In the genomic region with DNA sequence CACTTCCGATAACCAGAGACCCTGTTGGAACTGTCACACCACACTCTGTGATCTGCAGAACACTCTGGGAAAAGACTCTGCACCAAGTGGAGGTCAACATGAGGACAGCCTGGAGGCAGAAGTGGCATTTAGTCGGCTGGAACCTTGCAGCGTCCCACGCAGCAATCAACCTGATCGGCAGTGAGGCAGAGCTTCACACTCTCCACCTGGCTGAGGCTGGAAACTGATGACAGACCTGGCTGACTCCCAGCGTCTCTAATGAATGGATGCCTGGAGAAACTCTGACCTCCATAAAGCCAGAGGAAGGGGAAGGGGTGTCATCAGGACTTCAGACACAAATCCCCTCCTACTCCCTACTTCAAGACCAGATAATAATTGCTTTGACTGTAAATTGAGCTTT, we compare ENCODE assay signal across 24 cellular contexts. TPM values are rescaled to one million over a fixed set of nuclear protein-coding genes. Genes with fewer than 3 reads are reported as not detected.
"Had no signal": no experiment of that assay in that cellular context is flagged by ENCODE, and none has a peak within 500 bp of the region (broad histone marks: within the 10 kb centered on the region; RNA-seq: fewer than 3 reads in every experiment).

No MANE protein-coding gene starts in this region.

- DNase-seq: effector CD8-positive, alpha-beta T cell; endodermal cell; foreskin fibroblast; gastrocnemius medialis; naive B cell; sigmoid colon; stimulated activated CD4-positive, alpha-beta T cell treated with anti-CD3 and anti-CD28 coated beads, Interleukin-2, amount 100 ng/mL, for 24 hours; stimulated activated CD4-positive, alpha-beta T cell treated with anti-CD3 and anti-CD28 coated beads, Interleukin-4, amount 100 ng/mL, for 24 hours; stimulated activated naive CD4-positive, alpha-beta T cell treated with Interleukin-2 at 50 U/mL for 16 hours; stomach; thyroid gland had no signal

- H3K27me3 ChIP-seq: dorsolateral prefrontal cortex, gastrocnemius medialis, right atrium auricular region, sigmoid colon, stomach, thyroid gland had no signal

- H3K4me3 Mint-ChIP-seq: endodermal cell; memory B cell; naive B cell; stimulated activated effector memory CD8-positive, alpha-beta T cell treated with anti-CD3 and anti-CD28 coated beads, Interleukin-12 subunit alpha, Interleukin-12 subunit beta, amount 100 ng/mL, for 72 hours; type B pancreatic cell had no signal

- H3K9me3 ChIP-seq: gastrocnemius medialis, prostate gland, right atrium auricular region, sigmoid colon, stomach, thyroid gland had no signal

- H3K4me3 ChIP-seq: dorsolateral prefrontal cortex, gastrocnemius medialis, lung, prostate gland, right atrium auricular region, sigmoid colon, stomach, thyroid gland had no signal

- H3K27me3 Mint-ChIP-seq: memory B cell, naive B cell, type B pancreatic cell had no signal

- H3K4me1 Mint-ChIP-seq: memory B cell; naive B cell; stimulated activated effector memory CD8-positive, alpha-beta T cell treated with anti-CD3 and anti-CD28 coated beads, Interleukin-12 subunit alpha, Interleukin-12 subunit beta, amount 100 ng/mL, for 72 hours had no signal

- H3K9me3 Mint-ChIP-seq: endodermal cell; memory B cell; naive B cell; stimulated activated effector memory CD8-positive, alpha-beta T cell treated with anti-CD3 and anti-CD28 coated beads, Interleukin-12 subunit alpha, Interleukin-12 subunit beta, amount 100 ng/mL, for 72 hours; type B pancreatic cell had no signal

- H3K27ac Mint-ChIP-seq: endodermal cell, memory B cell, naive B cell, type B pancreatic cell had no signal

- H3K4me1 ChIP-seq: gastrocnemius medialis, prostate gland, right atrium auricular region, sigmoid colon, thyroid gland had no signal

- ATAC-seq: esophagus mucosa; gastrocnemius medialis; left lobe of liver; stimulated activated effector memory CD8-positive, alpha-beta T cell treated with anti-CD3 and anti-CD28 coated beads, Interleukin-12 subunit alpha, Interleukin-12 subunit beta, amount 100 ng/mL, for 72 hours had no signal

- H3K36me3 ChIP-seq: prostate gland had no signal

- H3K27ac ChIP-seq: dorsolateral prefrontal cortex, epithelial cell of prostate, gastrocnemius medialis, prostate gland, right atrium auricular region, sigmoid colon, stomach, thyroid gland had no signal

RNA-seq across cellular contexts. Expression of a gene that starts 25.1 kb away (rescaled TPM):
- total RNA-seq: gastrocnemius medialis, left lobe of liver, skeletal muscle tissue had no signal
- polyA plus RNA-seq: keratinocyte, liver, stomach had no signal
